In the genomic region with DNA sequence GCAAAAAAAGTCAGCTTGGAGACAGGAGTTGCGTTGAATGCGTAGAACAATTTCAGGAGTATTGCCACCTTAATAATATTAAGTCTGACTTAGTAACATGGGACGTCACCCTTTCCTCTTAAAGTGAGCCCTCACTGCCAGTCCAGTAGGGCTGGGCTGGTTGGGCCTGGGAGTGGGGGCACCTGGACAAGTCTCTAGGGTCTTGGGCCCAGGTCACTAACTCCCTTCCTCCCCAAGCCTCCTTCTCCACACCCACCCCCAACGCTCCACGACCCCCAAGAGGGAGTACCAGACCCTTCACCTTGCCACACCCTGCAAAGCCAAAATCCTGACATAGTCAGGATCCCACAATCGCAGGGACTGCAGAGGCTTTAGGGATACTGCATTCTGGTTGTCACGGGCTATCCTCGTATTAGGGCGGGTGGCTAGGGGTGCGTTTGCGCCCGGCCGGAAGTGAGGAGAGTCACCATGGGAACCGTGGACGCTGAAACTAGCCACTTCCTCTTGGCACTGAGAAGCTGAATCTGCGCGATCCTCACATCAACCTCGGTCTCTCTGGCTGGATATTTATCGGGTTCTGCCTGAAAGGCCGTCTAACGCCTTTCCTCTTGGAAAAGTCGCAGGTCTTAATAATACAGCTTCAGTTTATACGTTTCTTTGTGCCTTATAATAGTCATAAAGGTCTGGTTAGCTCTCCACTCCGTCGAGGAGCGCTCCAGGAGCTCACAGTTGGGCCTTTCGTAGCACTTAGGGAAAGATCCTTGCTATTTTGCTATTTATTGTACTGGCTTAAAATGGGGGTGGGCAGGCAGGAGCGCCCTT, we compare ENCODE assay signal across 7 cellular contexts. TPM values are rescaled to one million over a fixed set of nuclear protein-coding genes. Genes with fewer than 3 reads are reported as not detected.
A peak's percentile ranks its signal among the peaks of the same experiment; 100 is the strongest.
DNase-seq lines count a peak whose midpoint lies in the region; ATAC-seq and TF ChIP-seq lines count a peak whose summit lies in the region.

No MANE protein-coding gene starts in this region.

- no peak overlapping the region for H3K9ac ChIP-seq in liver (ENCODE audit: low read depth in 1 of 2, low read length in 2 of 2)

- peaks cover 0 to 10% (median 6%) of the 10 kb centered on the region in 4 donors for H3K4me1 ChIP-seq in liver (ENCODE audit: control insufficient read depth in 4 of 4, insufficient read depth in 4 of 4, low read length in 3 of 4)

- H3K27me3 ChIP-seq in liver (ENCODE audit: control insufficient read depth in 4 of 4, insufficient read depth in 4 of 4, low read length in 3 of 4) = no peaks in the 10 kb centered on the region

- ATAC-seq in GM18508 (IDR thresholded peaks at IDR 0.05; ENCODE audit: insufficient read depth, unreplicated experiment) (peak; percentile 77), HG02798 (IDR thresholded peaks at IDR 0.05; ENCODE audit: poor library complexity, unreplicated experiment) (peak; percentile 99)

- no peak for TF ChIP-seq CTCF in liver (IDR thresholded peaks at IDR 0.05; ENCODE audit: low read depth, low read length, missing input control)

- no peaks in the 10 kb centered on the region for H3K9me3 ChIP-seq in liver (ENCODE audit: control insufficient read depth in 4 of 4, low read length in 3 of 4)

- WGBS in liver = 13% methylated on average over 28 of the region's 28 CpGs

- no peaks in the 10 kb centered on the region for H3K36me3 ChIP-seq in liver (ENCODE audit: control insufficient read depth in 4 of 4, insufficient read depth in 3 of 4, low read depth in 1 of 4, low read length in 3 of 4)

- no peak for TF ChIP-seq RAD21 in liver (IDR thresholded peaks at IDR 0.05)

- DNase-seq in NCI-H146 treated with DMSO at 0.1 percent for 48 hours (lab: John Stamatoyannopoulos, UW; ENCODE audit: unreplicated experiment) = peak; percentile 82
- peak; percentile 40 to 48 for DNase-seq in activated CD4-positive, alpha-beta T cell treated with anti-CD3 and anti-CD28 coated beads for 4 hours
- peak; percentile 73 for DNase-seq in ecto neural progenitor cell (ENCODE audit: low spot score)
- DNase-seq in stimulated activated CD4-positive, alpha-beta T cell treated with anti-CD3 and anti-CD28 coated beads, Interleukin-4, amount 100 ng/mL, for 24 hours = peak; percentile 71

- peak overlapping the region; percentile 32 to 82 (median 37) for H3K4me3 ChIP-seq in liver (ENCODE audit: low read depth in 1 of 3, low read length in 3 of 3)

- H3K27ac ChIP-seq in liver (ENCODE audit: low read depth in 1 of 2, low read length in 2 of 2) = no peak overlapping the region

TF ChIP-seq in liver, 16 proteins besides CTCF, POLR2A, EP300 and RAD21:
- TF ChIP-seq ZBTB33 (IDR thresholded peaks at IDR 0.05) (no peak), GABPA (IDR thresholded peaks at IDR 0.05 in 1 of 2, conservative IDR thresholded peaks at IDR 0.05 in 1 of 2) (peak; percentile 84 to 95)

RNA-seq across cellular contexts. Expression of gene CXXC1, which starts 10.3 kb away (rescaled TPM):
- 10 to 100 TPM; 33.5 to 38.4 TPM for total RNA-seq in liver
- polyA plus RNA-seq in liver = 10 to 100 TPM; 21.7 to 26.6 TPM

RNA-seq across cellular contexts. Expression of gene MBD1, which starts 16.5 kb away (rescaled TPM):
- total RNA-seq in liver = 10 to 100 TPM; 31.4 to 45.8 TPM
- 10 to 100 TPM; 13.9 to 22.1 TPM for polyA plus RNA-seq in liver

RNA-seq across cellular contexts. Expression of gene CFAP53, which starts 31.5 kb away (rescaled TPM):
- total RNA-seq in liver = under 1 TPM; 0.08 to 0.09 TPM
- under 1 TPM; 0.05 to 0.14 TPM for polyA plus RNA-seq in liver
